Comparison of ENCODE assay signal across 1 cellular context in the genomic region with DNA sequence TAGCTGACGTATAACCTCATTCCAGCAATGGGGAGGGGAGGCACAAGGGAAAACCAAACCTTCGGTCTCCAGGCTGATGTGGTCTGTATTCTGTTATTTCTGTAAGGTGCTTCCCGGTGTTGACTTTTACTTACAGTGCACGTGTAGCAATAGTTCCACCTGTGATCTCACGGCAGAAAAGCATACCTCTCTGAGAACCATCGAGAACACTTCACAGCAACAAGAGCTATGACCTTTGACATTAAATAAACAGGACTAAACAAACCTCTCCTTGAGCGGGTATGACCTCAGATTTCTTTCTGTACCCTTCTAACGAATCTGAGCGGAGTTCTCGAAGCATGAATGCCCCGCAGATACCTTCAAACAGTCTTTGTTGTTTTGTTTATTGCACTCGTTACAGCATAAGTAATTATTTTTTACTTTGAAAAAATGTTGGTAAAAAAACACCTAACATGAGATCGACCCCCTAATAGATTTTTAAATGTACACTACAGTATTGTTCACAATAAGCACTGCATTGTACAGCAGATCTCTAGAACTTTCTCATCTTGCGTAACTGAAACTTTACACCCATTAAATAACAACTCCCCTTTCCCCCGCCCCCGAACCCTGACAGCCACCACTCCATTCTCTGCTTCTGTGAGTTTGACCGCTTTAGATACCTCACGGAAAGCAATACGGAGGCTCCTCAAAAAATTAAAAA.
TF ChIP-seq lines count a peak whose summit lies in the region.

No MANE protein-coding gene starts in this region.

TF ChIP-seq in GM23338, 12 proteins besides CTCF, POLR2A, EP300 and RAD21 (continued from another document):
- no peak for TF ChIP-seq EZH2 (IDR thresholded peaks at IDR 0.05; ENCODE audit: low read depth, unreplicated experiment)
